31 cellular contexts compared by ENCODE assay signal in genomic region chr5:907366-907765, GRCh38. TPM values are rescaled to one million over a fixed set of nuclear protein-coding genes. Genes with fewer than 3 reads are reported as not detected.
"Had no signal": no experiment of that assay in that cellular context is flagged by ENCODE, and none has a peak within 500 bp of the region (broad histone marks: within the 10 kb centered on the region; RNA-seq: fewer than 3 reads in every experiment).

No MANE protein-coding gene starts in this region.

- H3K27me3 Mint-ChIP-seq: activated CD4-positive, alpha-beta memory T cell treated with anti-CD3 and anti-CD28 coated beads, Interleukin-2, amount 10 ng/mL, durations not matched to agents 7 days and 5 days; activated naive CD4-positive, alpha-beta T cell treated with anti-CD3 and anti-CD28 coated beads, Interleukin-2, amount 50 U/mL, for 24 hours; activated naive CD8-positive, alpha-beta T cell treated with anti-CD3 and anti-CD28 coated beads, Interleukin-2, amount 10 ng/mL, durations not matched to agents 7 days and 5 days; activated T-cell treated with anti-CD3 and anti-CD28 coated beads, Interleukin-2, amount 50 U/mL, for 24 hours; central memory CD8-positive, alpha-beta T cell had no signal

- DNase-seq: activated CD4-positive, alpha-beta memory T cell treated with anti-CD3 and anti-CD28 coated beads, Interleukin-2, amount 10 ng/mL, durations not matched to agents 7 days and 5 days; activated CD4-positive, alpha-beta T cell treated with anti-CD3 and anti-CD28 coated beads for 1 hour; activated CD4-positive, alpha-beta T cell treated with anti-CD3 and anti-CD28 coated beads for 48 hours; activated CD4-positive, CD25-positive, alpha-beta regulatory T cell; activated gamma-delta T cell; activated naive CD4-positive, alpha-beta T cell treated with Interleukin-2 at 50 U/mL for 16 hours; activated naive CD8-positive, alpha-beta T cell treated with anti-CD3 and anti-CD28 coated beads, Interleukin-2, amount 10 ng/mL, durations not matched to agents 7 days and 5 days; activated T-cell treated with anti-CD3 and anti-CD28 coated beads, Interleukin-2, amount 50 U/mL, for 24 hours; amygdala; Karpas-422; NCI-H1048; NCI-H1105 treated with DMSO at 0.1 percent for 48 hours; NCI-H1436; NCI-H1694; NCI-H1930; NCI-H2081 treated with DMSO at 0.1 percent for 48 hours; NCI-H345; NCI-H524 treated with DMSO at 0.1 percent for 48 hours; PC-3; Peyer's patch; Right ventricle myocardium superior; RPMI8226; SW 1271; T-helper 1 cell; T1000; WERI-Rb-1 had no signal

- H3K4me3 Mint-ChIP-seq: activated CD4-positive, alpha-beta memory T cell treated with anti-CD3 and anti-CD28 coated beads, Interleukin-2, amount 10 ng/mL, durations not matched to agents 7 days and 5 days; activated naive CD4-positive, alpha-beta T cell treated with anti-CD3 and anti-CD28 coated beads, Interleukin-2, amount 50 U/mL, for 24 hours; activated naive CD8-positive, alpha-beta T cell treated with anti-CD3 and anti-CD28 coated beads, Interleukin-2, amount 10 ng/mL, durations not matched to agents 7 days and 5 days; activated T-cell treated with anti-CD3 and anti-CD28 coated beads, Interleukin-2, amount 50 U/mL, for 24 hours; central memory CD8-positive, alpha-beta T cell had no signal

- H3K36me3 ChIP-seq: ascending aorta, Peyer's patch had no signal

- ATAC-seq: PC-3 had no signal

- H3K4me1 ChIP-seq: ascending aorta, Peyer's patch had no signal

- H3K4me3 ChIP-seq: ascending aorta, cardiac muscle cell, Peyer's patch had no signal

- H3K27ac ChIP-seq: ascending aorta, cardiac muscle cell, Peyer's patch, WERI-Rb-1 had no signal

- H3K27me3 ChIP-seq: ascending aorta, cardiac muscle cell, Peyer's patch had no signal

- H3K9me3 ChIP-seq: ascending aorta, Peyer's patch had no signal

- H3K4me1 Mint-ChIP-seq: activated naive CD4-positive, alpha-beta T cell treated with anti-CD3 and anti-CD28 coated beads, Interleukin-2, amount 50 U/mL, for 24 hours; activated naive CD8-positive, alpha-beta T cell treated with anti-CD3 and anti-CD28 coated beads, Interleukin-2, amount 10 ng/mL, durations not matched to agents 7 days and 5 days; central memory CD8-positive, alpha-beta T cell had no signal

- H3K27ac Mint-ChIP-seq: activated CD4-positive, alpha-beta memory T cell treated with anti-CD3 and anti-CD28 coated beads, Interleukin-2, amount 10 ng/mL, durations not matched to agents 7 days and 5 days; activated naive CD4-positive, alpha-beta T cell treated with anti-CD3 and anti-CD28 coated beads, Interleukin-2, amount 50 U/mL, for 24 hours; activated naive CD8-positive, alpha-beta T cell treated with anti-CD3 and anti-CD28 coated beads, Interleukin-2, amount 10 ng/mL, durations not matched to agents 7 days and 5 days; activated T-cell treated with anti-CD3 and anti-CD28 coated beads, Interleukin-2, amount 50 U/mL, for 24 hours; activated T-helper 2 cell treated with anti-CD3 and anti-CD28 coated beads, Interferon-gamma antibody, Interleukin-2, Interleukin-4, amounts not matched to agents 10 μg/mL and 5 μg/mL and 100 μg/mL, durations not matched to agents 14 hours and 24 hours and 36 hours had no signal

- H3K36me3 Mint-ChIP-seq: activated naive CD4-positive, alpha-beta T cell treated with anti-CD3 and anti-CD28 coated beads, Interleukin-2, amount 50 U/mL, for 24 hours had no signal

RNA-seq across cellular contexts. Expression of gene TRIP13, which starts 14.7 kb away (rescaled TPM):
- total RNA-seq: ascending aorta had no signal

RNA-seq across cellular contexts. Expression of gene ZDHHC11, which starts 56.6 kb away (rescaled TPM):
- total RNA-seq: ascending aorta had no signal
